In genomic region chr12:111792155-111792876, GRCh38 we compare ENCODE assay signal across 15 cellular contexts. TPM values are rescaled to one million over a fixed set of nuclear protein-coding genes. Genes with fewer than 3 reads are reported as not detected.
DNase-seq lines count a peak whose midpoint lies in the region; ATAC-seq, FAIRE-seq and TF ChIP-seq lines count a peak whose summit lies in the region.
"Had no signal": no experiment of that assay in that cellular context is flagged by ENCODE, and none has a peak within 500 bp of the region (broad histone marks: within the 10 kb centered on the region; RNA-seq: fewer than 3 reads in every experiment).

No MANE protein-coding gene starts in this region.

- intact Hi-C loops in right cardiac atrium (cut with DNase I) (loop anchor here in 2 of 4 donors (5.0 kb wide), 2 partner anchors 35 to 40 kb away; no protein-coding TSS in a partner anchor), gastrocnemius medialis (cut with DNase I; ENCODE audit: low total_unique reads) (no loop called here)

- no peaks in the 10 kb centered on the region for H4K20me1 ChIP-seq in GM23248 (ENCODE audit: insufficient read depth)

- H3K4me1 ChIP-seq in GM23248 (ENCODE audit: insufficient read depth) = peaks cover 4% of the 10 kb centered on the region
- H3K4me1 ChIP-seq in right cardiac atrium (ENCODE audit: control insufficient read depth, insufficient read depth, low read length) = peaks cover 2% of the 10 kb centered on the region
- peaks cover 0 to 11% of the 10 kb centered on the region in 2 donors for H3K4me1 ChIP-seq in gastrocnemius medialis

- H3F3A ChIP-seq in GM23248 (ENCODE audit: insufficient read depth) = no peaks in the 10 kb centered on the region

- H3K9ac ChIP-seq in GM23248 = no peak overlapping the region

- H3K9me3 ChIP-seq in GM23248 (ENCODE audit: low read depth) (no peaks in the 10 kb centered on the region), right cardiac atrium (ENCODE audit: control insufficient read depth, low read length) (no peaks in the 10 kb centered on the region), gastrocnemius medialis (no peaks in the 10 kb centered on the region)

- in situ Hi-C loops in GM23248 (cut with MboI) = no loop called here
- in situ Hi-C loops in gastrocnemius medialis (cut with MboI; ENCODE audit: low sequenced_read_pairs in 4 of 4) = no loop called here

- H3K27me3 ChIP-seq in GM23248 (replicated peaks; ENCODE audit: insufficient read depth) (no peaks in the 10 kb centered on the region), bronchial epithelial cell (ENCODE audit: control insufficient read depth, insufficient read depth, low read length) (no peaks in the 10 kb centered on the region), right cardiac atrium (ENCODE audit: control insufficient read depth, insufficient read depth) (no peaks in the 10 kb centered on the region), gastrocnemius medialis (no peaks in the 10 kb centered on the region)
- H3K27me3 ChIP-seq: dorsolateral prefrontal cortex had no signal

- H3K27ac ChIP-seq in GM23248 (no peak overlapping the region), right cardiac atrium (ENCODE audit: low read length) (peak overlapping the region; percentile 67), gastrocnemius medialis (peak overlapping the region; percentile 43 to 78 (median 54))
- H3K27ac ChIP-seq: C4-2B had no signal

- TF ChIP-seq POLR2A in gastrocnemius medialis (IDR thresholded peaks at IDR 0.05) = no peak

- DNase-seq in GM23248 (peak; percentile 62), bronchial epithelial cell (ENCODE audit: low read depth) (peak; percentile 28), right cardiac atrium (peak; percentile 88 to 90 (median 89)), gastrocnemius medialis (peak in 1 of 2 donors; percentile 70), NCI-H1092 treated with DMSO at 0.1 percent for 48 hours (lab: John Stamatoyannopoulos, UW) (no peak), T-helper 9 cell (no peak)
- DNase-seq in effector CD8-positive, alpha-beta T cell (lab: John Stamatoyannopoulos, UW) = no peak
- DNase-seq: activated CD4-positive, alpha-beta T cell treated with anti-CD3 and anti-CD28 coated beads, Interleukin-2, amount 10 ng/mL, durations not matched to agents 24 days and 14 days; activated naive CD4-positive, alpha-beta T cell; dorsolateral prefrontal cortex; NCI-H69; stimulated activated naive CD4-positive, alpha-beta T cell treated with Interleukin-2 at 50 U/mL for 16 hours had no signal

- no peak overlapping the region for H3K4me3 ChIP-seq in GM23248
- no peak overlapping the region for H3K4me3 ChIP-seq in bronchial epithelial cell (ENCODE audit: low read depth, low read length)
- no peak overlapping the region for H3K4me3 ChIP-seq in right cardiac atrium (ENCODE audit: low read length)
- no peak overlapping the region for H3K4me3 ChIP-seq in gastrocnemius medialis
- H3K4me3 ChIP-seq: dorsolateral prefrontal cortex had no signal

- TF ChIP-seq CTCF in bronchial epithelial cell (IDR thresholded peaks at IDR 0.05; ENCODE audit: insufficient read depth, low read length, severe bottlenecking) = no peak
- no peak for TF ChIP-seq CTCF in gastrocnemius medialis (IDR thresholded peaks at IDR 0.05 in 4 of 5, conservative IDR thresholded peaks at IDR 0.05 in 1 of 5)

- no peak overlapping the region for H2AFZ ChIP-seq in GM23248

- H3K9me2 ChIP-seq in GM23248 (ENCODE audit: insufficient read depth) = no peaks in the 10 kb centered on the region

- peak; percentile 88 to 94 for ATAC-seq in right cardiac atrium
- peak in 1 of 2 donors; percentile 43 for ATAC-seq in gastrocnemius medialis
- ATAC-seq in GM18520 (IDR thresholded peaks at IDR 0.05; ENCODE audit: unreplicated experiment) = no peak
- ATAC-seq: naive thymus-derived CD8-positive, alpha-beta T cell had no signal

- 84 to 90% methylated on average over 25 to 26 of the region's 27 CpGs for WGBS in GM23248 (ENCODE audit: low coverage in 1 of 2, low lambda C conversion rate in 2 of 2, missing lambda C conversion rate in 2 of 2), 2 experiments
- 80% methylated on average over 27 of the region's 27 CpGs for WGBS in right cardiac atrium

- H3K4me2 ChIP-seq in GM23248 (ENCODE audit: unreplicated experiment) = no peak overlapping the region

- no peak for FAIRE-seq in bronchial epithelial cell (lab: Jason Lieb, UNC)

- H3K36me3 ChIP-seq in GM23248 (ENCODE audit: low read depth) (no peaks in the 10 kb centered on the region), bronchial epithelial cell (ENCODE audit: control insufficient read depth, insufficient read depth, low read length) (peaks cover 30% of the 10 kb centered on the region), gastrocnemius medialis (peaks cover 0 to 59% of the 10 kb centered on the region in 2 donors)

- no peaks in the 10 kb centered on the region for H3K79me2 ChIP-seq in GM23248 (ENCODE audit: insufficient read depth)

RNA-seq across cellular contexts. Expression of gene ALDH2, which starts 25.6 kb away (rescaled TPM):
- total RNA-seq in GM23248 (2014; rRNA removed; shearing (Covaris generic)) = 21.7 and 22.3 TPM in 2 replicates
- polyA plus RNA-seq in GM23248 (2016; fragmentation: Nextera tagmentation; extraction: Ambion mirVana) (38.5 and 41.2 TPM in 2 replicates), right cardiac atrium (284 TPM)
- total RNA-seq in bronchial epithelial cell (41.9 and 106 TPM in 2 replicates), right cardiac atrium (100 to 1,000 TPM; 307 to 423 (median 349) TPM), gastrocnemius medialis (100 to 1,000 TPM in 1 of 4 donors, 10 to 100 TPM in 3; 70.9 to 156 (median 89.9) TPM)

RNA-seq across cellular contexts. Expression of gene MAPKAPK5, which starts 49.7 kb away (rescaled TPM):
- 31.2 and 33.0 TPM in 2 replicates for total RNA-seq in GM23248 (2014; rRNA removed; shearing (Covaris generic))
- polyA plus RNA-seq in GM23248 (2016; fragmentation: Nextera tagmentation; extraction: Ambion mirVana) (23.1 and 25.3 TPM in 2 replicates), right cardiac atrium (12.6 TPM)
- total RNA-seq in bronchial epithelial cell (43.3 and 45.5 TPM in 2 replicates), right cardiac atrium (10 to 100 TPM; 26.4 to 35.0 (median 28.5) TPM), gastrocnemius medialis (10 to 100 TPM; 32.3 to 57.8 (median 48.0) TPM)

Comparison
In these comparisons a context has a peak if more than half of its experiments do, and no peak if none do; other contexts are left out.
1. DNase-seq: peak in GM23248 (single experiment), bronchial epithelial cell (single experiment) and right cardiac atrium (3 of 3); none in NCI-H1092 treated with DMSO at 0.1 percent for 48 hours (single experiment), T-helper 9 cell (single experiment) and effector CD8-positive, alpha-beta T cell (single experiment).